Comparison of ENCODE assay signal across 8 cellular contexts in genomic region chr6:84428300-84428907, GRCh38.
DNase-seq lines count a peak whose midpoint lies in the region; ATAC-seq and TF ChIP-seq lines count a peak whose summit lies in the region.

No MANE protein-coding gene starts in this region.

- no peak overlapping the region for H3K4me3 Mint-ChIP-seq in activated CD4-positive, alpha-beta T cell treated with anti-CD3 and anti-CD28 coated beads, Interleukin-2, amount 10 ng/mL, durations not matched to agents 24 days and 14 days
- no peak overlapping the region for H3K4me3 Mint-ChIP-seq in H9
- H3K4me3 Mint-ChIP-seq in T-helper 17 cell: no peak overlapping the region

- H3K27ac ChIP-seq in H9 (ENCODE audit: insufficient read length, low read depth, low read length) (no peak overlapping the region), vagina (no peak overlapping the region)

- H3K4me1 ChIP-seq in H9 (ENCODE audit: insufficient read depth, low read length) (peaks cover 4% of the 10 kb centered on the region), vagina (no peaks in the 10 kb centered on the region)

- H3K27me3 Mint-ChIP-seq in activated CD4-positive, alpha-beta T cell treated with anti-CD3 and anti-CD28 coated beads, Interleukin-2, amount 10 ng/mL, durations not matched to agents 24 days and 14 days: peaks cover 2% of the 10 kb centered on the region
- H3K27me3 Mint-ChIP-seq in H9 (ENCODE audit: low read depth): no peaks in the 10 kb centered on the region; the same call in 1 of the 2 replicates
- H3K27me3 Mint-ChIP-seq in T-helper 17 cell: no peaks in the 10 kb centered on the region

- no peaks in the 10 kb centered on the region for H3K79me2 ChIP-seq in H9 (ENCODE audit: insufficient read depth, low read length)

- no peaks in the 10 kb centered on the region for H3K27me3 ChIP-seq in H9 (ENCODE audit: insufficient read depth, low read length)
- H3K27me3 ChIP-seq in vagina: no peaks in the 10 kb centered on the region

- H3K23me2 ChIP-seq in H9 (ENCODE audit: insufficient read length, low read depth, low read length, poor library complexity, severe bottlenecking): no peaks in the 10 kb centered on the region

- H3K4me3 ChIP-seq in astrocyte of the cerebellum (ENCODE audit: low read depth, low read length) (no peak overlapping the region), vagina (no peak overlapping the region)

- no peak overlapping the region for H3K14ac ChIP-seq in H9 (ENCODE audit: insufficient read depth, low read length)

- no peaks in the 10 kb centered on the region for H3K36me3 Mint-ChIP-seq in activated CD4-positive, alpha-beta T cell treated with anti-CD3 and anti-CD28 coated beads, Interleukin-2, amount 10 ng/mL, durations not matched to agents 24 days and 14 days (ENCODE audit: low read depth)
- H3K36me3 Mint-ChIP-seq in H9 (ENCODE audit: insufficient read depth in 1 of 3, low read depth in 3 of 3) (no peaks in the 10 kb centered on the region), T-helper 17 cell (ENCODE audit: low read depth) (no peaks in the 10 kb centered on the region)

- no peak for ATAC-seq in T-helper 17 cell

- no peaks in the 10 kb centered on the region for H3K9me3 Mint-ChIP-seq in activated CD4-positive, alpha-beta T cell treated with anti-CD3 and anti-CD28 coated beads, Interleukin-2, amount 10 ng/mL, durations not matched to agents 24 days and 14 days
- H3K9me3 Mint-ChIP-seq in H9: no peaks in the 10 kb centered on the region

- no peaks in the 10 kb centered on the region for H4K20me1 ChIP-seq in H9 (ENCODE audit: control insufficient read depth, insufficient read depth, insufficient read length)

- no peak overlapping the region for H2BK12ac ChIP-seq in H9 (ENCODE audit: insufficient read length, low read depth, low read length)

- no peak for TF ChIP-seq POLR2A in vagina (IDR thresholded peaks at IDR 0.05)

- H3K9me3 ChIP-seq in H9 (ENCODE audit: control insufficient read depth, low read depth, low read length): no peaks in the 10 kb centered on the region
- H3K9me3 ChIP-seq in vagina: no peaks in the 10 kb centered on the region
- H3K9me3 ChIP-seq in T-helper 17 cell (ENCODE audit: control insufficient read depth, low read length, poor library complexity, severe bottlenecking): no peaks in the 10 kb centered on the region

- no peaks in the 10 kb centered on the region for H3K79me1 ChIP-seq in H9 (ENCODE audit: insufficient read depth, low read depth, low read length, poor library complexity, severe bottlenecking)

- H2BK20ac ChIP-seq in H9 (ENCODE audit: low read depth, low read length, poor library complexity, severe bottlenecking): no peak overlapping the region

- no peak overlapping the region for H3K18ac ChIP-seq in H9 (ENCODE audit: insufficient read length, low read depth, low read length)

- H3K56ac ChIP-seq in H9 (ENCODE audit: insufficient read length, low read depth, low read length): no peak overlapping the region

- no peak overlapping the region for H2BK120ac ChIP-seq in H9 (ENCODE audit: low read depth, low read length, poor library complexity, severe bottlenecking)

- H2BK15ac ChIP-seq in H9 (ENCODE audit: low read depth, low read length): no peak overlapping the region

- no CpG with 5 or more reads among the region's 6 CpGs for WGBS in H9 (ENCODE audit: extremely low coverage, insufficient read length, low lambda C conversion rate)

- H2AK5ac ChIP-seq in H9 (ENCODE audit: insufficient read length, low read length): no peak overlapping the region

- intact Hi-C loops in activated CD4-positive, alpha-beta T cell treated with anti-CD3 and anti-CD28 coated beads, Interleukin-2, amount 10 ng/mL, durations not matched to agents 24 days and 14 days (cut with micrococcal nuclease): loop anchor here (5.0 kb wide), 1 partner anchor 894 kb away; no protein-coding TSS in a partner anchor
- intact Hi-C loops in vagina (cut with DNase I): no loop called here

- no peak overlapping the region for H3K9ac ChIP-seq in H9 (ENCODE audit: extremely low read depth, insufficient read length, low read length)

- H2BK5ac ChIP-seq in H9 (ENCODE audit: insufficient read length, low read length): no peak overlapping the region

- in situ Hi-C loops in astrocyte of the cerebellum (cut with HindIII; ENCODE audit: low sequenced_read_pairs): loop anchor here (10.0 kb wide), 1 partner anchor 336 kb away; the partner anchor contains the start of gene TBX18

- no peak overlapping the region for H3K4me2 ChIP-seq in H9 (ENCODE audit: insufficient read depth, insufficient read length, low read length)

- no peak overlapping the region for H4K5ac ChIP-seq in H9 (ENCODE audit: insufficient read length, low read depth, low read length)

- H3K23ac ChIP-seq in H9 (ENCODE audit: insufficient read length, low read depth, low read length): no peak overlapping the region

- no peak overlapping the region for H4K8ac ChIP-seq in H9 (replicated peaks; ENCODE audit: insufficient read length, low read depth, low read length)

- no peak overlapping the region for H2AFZ ChIP-seq in H9 (ENCODE audit: low read length)

- peak; percentile 64 for DNase-seq in activated CD4-positive, alpha-beta T cell treated with anti-CD3 and anti-CD28 coated beads, Interleukin-2, amount 10 ng/mL, durations not matched to agents 24 days and 14 days
- DNase-seq in activated CD4-positive, alpha-beta T cell treated with anti-CD3 and anti-CD28 coated beads, Interleukin-2, amount 50 U/mL, for 1 hour: no peak
- DNase-seq in H9 (peak; percentile 45), NCI-H2029 (lab: John Stamatoyannopoulos, UW) (peak; percentile 35), astrocyte of the cerebellum (ENCODE audit: low read depth) (peak; percentile 31), islet precursor cell (peak; percentile 62), vagina (ENCODE audit: extremely low spot score in 2 of 2) (no peak), T-helper 17 cell (no peak)

- no peaks in the 10 kb centered on the region for H3K4me1 Mint-ChIP-seq in activated CD4-positive, alpha-beta T cell treated with anti-CD3 and anti-CD28 coated beads, Interleukin-2, amount 10 ng/mL, durations not matched to agents 24 days and 14 days
- H3K4me1 Mint-ChIP-seq in H9: peaks cover 21 to 22% of the 10 kb centered on the region in 2 experiments
- H3K4me1 Mint-ChIP-seq in T-helper 17 cell: no peaks in the 10 kb centered on the region

- H3K36me3 ChIP-seq in vagina: no peaks in the 10 kb centered on the region

- no peak overlapping the region for H4K91ac ChIP-seq in H9 (ENCODE audit: insufficient read length, low read depth, low read length)

- H3T11ph ChIP-seq in H9 (ENCODE audit: low read length): no peak overlapping the region

- TF ChIP-seq CTCF in H9 (conservative IDR thresholded peaks at IDR 0.05): peak; percentile 93
- TF ChIP-seq CTCF in astrocyte of the cerebellum (IDR thresholded peaks at IDR 0.05; ENCODE audit: low read depth, low read length, missing control alignments): peak; percentile 91
- TF ChIP-seq CTCF in vagina (IDR thresholded peaks at IDR 0.05): peak in 2 of 3 experiments; percentile 20 to 30

- H3K27ac Mint-ChIP-seq in activated CD4-positive, alpha-beta T cell treated with anti-CD3 and anti-CD28 coated beads, Interleukin-2, amount 10 ng/mL, durations not matched to agents 24 days and 14 days: no peak overlapping the region
- H3K27ac Mint-ChIP-seq in H9 (no peak overlapping the region), T-helper 17 cell (no peak overlapping the region)

- H3K4ac ChIP-seq in H9 (ENCODE audit: low read depth, low read length): no peak overlapping the region

Comparison
In these comparisons a context has a peak if more than half of its experiments do, and no peak if none do; other contexts are left out.
1. DNase-seq: peak in activated CD4-positive, alpha-beta T cell treated with anti-CD3 and anti-CD28 coated beads, Interleukin-2, amount 10 ng/mL, durations not matched to agents 24 days and 14 days (single experiment), H9 (single experiment), NCI-H2029 (single experiment), astrocyte of the cerebellum (single experiment) and islet precursor cell (single experiment); none in activated CD4-positive, alpha-beta T cell treated with anti-CD3 and anti-CD28 coated beads, Interleukin-2, amount 50 U/mL, for 1 hour (single experiment), vagina (0 of 2) and T-helper 17 cell (0 of 3).
2. CTCF ChIP-seq: peak in every context shown above with its lines; median percentile 93 in H9; 91 in astrocyte of the cerebellum; 25 in vagina.